8 cellular contexts compared by ENCODE assay signal in genomic region chr16:46688657-46689491, GRCh38. TPM values are rescaled to one million over a fixed set of nuclear protein-coding genes. Genes with fewer than 3 reads are reported as not detected.
DNase-seq lines count a peak whose midpoint lies in the region; ATAC-seq, FAIRE-seq and TF ChIP-seq lines count a peak whose summit lies in the region.

VPS35 (minus strand) TSS chr16:46689178; CDS start chr16:46689133, 45 bp downstream.

- no peaks in the 10 kb centered on the region for H3K9me3 Mint-ChIP-seq in activated naive CD8-positive, alpha-beta T cell treated with anti-CD3 and anti-CD28 coated beads, Interleukin-2, amount 10 ng/mL, durations not matched to agents 7 days and 5 days

- H3K36me3 ChIP-seq in pancreas (no peaks in the 10 kb centered on the region), tibial nerve (no peaks in the 10 kb centered on the region)

- peak; percentile 62 to 86 for TF ChIP-seq EP300 in tibial nerve (IDR thresholded peaks at IDR 0.05)

- H3K36me3 Mint-ChIP-seq in activated naive CD8-positive, alpha-beta T cell treated with anti-CD3 and anti-CD28 coated beads, Interleukin-2, amount 10 ng/mL, durations not matched to agents 7 days and 5 days = peaks cover 10% of the 10 kb centered on the region

- no peak within 1 kb of the TSS for H3K4me3 Mint-ChIP-seq in activated naive CD8-positive, alpha-beta T cell treated with anti-CD3 and anti-CD28 coated beads, Interleukin-2, amount 10 ng/mL, durations not matched to agents 7 days and 5 days

- ATAC-seq in HG02642 (IDR thresholded peaks at IDR 0.05; ENCODE audit: poor library complexity, unreplicated experiment) (peak; percentile 89), Right ventricle myocardium inferior (peak; percentile 98), pancreas (peak; percentile 93 to 98 (median 94))
- peak; percentile 91 for ATAC-seq in activated naive CD8-positive, alpha-beta T cell treated with anti-CD3 and anti-CD28 coated beads, Interleukin-2, amount 10 ng/mL, durations not matched to agents 7 days and 5 days (ENCODE audit: low read depth)

- peaks cover 33% of the 10 kb centered on the region for H3K4me1 Mint-ChIP-seq in activated naive CD8-positive, alpha-beta T cell treated with anti-CD3 and anti-CD28 coated beads, Interleukin-2, amount 10 ng/mL, durations not matched to agents 7 days and 5 days

- TF ChIP-seq CTCF in GM12865 (IDR thresholded peaks at IDR 0.05; ENCODE audit: insufficient read depth, low read depth, low read length, missing control alignments) (no peak), pancreas (IDR thresholded peaks at IDR 0.05) (no peak), tibial nerve (IDR thresholded peaks at IDR 0.05) (peak in 2 of 5 experiments; percentile 12 to 27)

- H3K4me3 ChIP-seq in GM12865 (ENCODE audit: low read depth, low read length) = peak within 1 kb of the TSS; percentile 95
- H3K4me3 ChIP-seq in pancreas = peak within 1 kb of the TSS; percentile 63 to 88 (median 74)
- H3K4me3 ChIP-seq in tibial nerve = peak within 1 kb of the TSS; percentile 74 to 96 (median 90)

- DNase-seq in GM12865 (ENCODE audit: low read depth) (peak; percentile 99), NCI-H1105 (lab: John Stamatoyannopoulos, UW) (peak; percentile 100), SKM-1 treated with dmso at 0.1 percent for 144 hours (lab: John Stamatoyannopoulos, UW; ENCODE audit: unreplicated experiment) (peak; percentile 97), Right ventricle myocardium inferior (ENCODE audit: missing footprints) (peak; percentile 100), pancreas (peak; percentile 99 to 100 (median 99)), tibial nerve (ENCODE audit: low spot score in 2 of 2) (peak; percentile 100)
- DNase-seq in activated naive CD8-positive, alpha-beta T cell treated with anti-CD3 and anti-CD28 coated beads, Interleukin-2, amount 10 ng/mL, durations not matched to agents 7 days and 5 days = peak; percentile 100

- peak; percentile 17 to 74 for TF ChIP-seq POLR2A in tibial nerve (IDR thresholded peaks at IDR 0.05)

- H3K27me3 Mint-ChIP-seq in activated naive CD8-positive, alpha-beta T cell treated with anti-CD3 and anti-CD28 coated beads, Interleukin-2, amount 10 ng/mL, durations not matched to agents 7 days and 5 days = no peaks in the 10 kb centered on the region

- H3K27ac ChIP-seq in pancreas (peak within 1 kb of the TSS; percentile 86 to 87 (median 86)), tibial nerve (peak within 1 kb of the TSS; percentile 94 to 98 (median 96))

- POLR2A ChIA-PET in activated naive CD8-positive, alpha-beta T cell treated with anti-CD3 and anti-CD28 coated beads, Interleukin-2, amount 10 ng/mL, durations not matched to agents 7 days and 5 days (lab: Charles Lee) = interaction anchor here (1.2 to 2.2 kb wide), 4 partner anchors 101 to 285 kb away, joined by 3 to 12 read pairs (median 5); partner anchors contain the start of gene DNAJA2

- WGBS in pancreas, 2 donors = 0 to 1% methylated on average over 58 to 60 of the region's 60 CpGs
- 0% methylated on average over 23 to 55 of the region's 60 CpGs for WGBS in tibial nerve, 2 donors

- H3K9me3 ChIP-seq in pancreas = no peaks in the 10 kb centered on the region
- H3K9me3 ChIP-seq in tibial nerve = no peaks in the 10 kb centered on the region

- no peak within 1 kb of the TSS for H3K27ac Mint-ChIP-seq in activated naive CD8-positive, alpha-beta T cell treated with anti-CD3 and anti-CD28 coated beads, Interleukin-2, amount 10 ng/mL, durations not matched to agents 7 days and 5 days

- no peaks in the 10 kb centered on the region for H3K27me3 ChIP-seq in pancreas
- no peaks in the 10 kb centered on the region for H3K27me3 ChIP-seq in tibial nerve

- intact Hi-C loops in Right ventricle myocardium inferior (cut with DNase I) (loop anchor here (5.0 to 10.0 kb wide), 2 partner anchors 113 to 206 kb away; no protein-coding TSS in a partner anchor), pancreas (cut with DNase I) (no loop called here)

- no peak for FAIRE-seq in pancreas (lab: Jason Lieb, UNC)

- H3K4me1 ChIP-seq in pancreas (peaks cover 5 to 31% (median 23%) of the 10 kb centered on the region in 3 donors), tibial nerve (peaks cover 0 to 48% (median 29%) of the 10 kb centered on the region in 4 donors)

RNA-seq across cellular contexts. Expression of gene VPS35, which starts in this region (rescaled TPM):
- total RNA-seq in activated naive CD8-positive, alpha-beta T cell treated with anti-CD3 and anti-CD28 coated beads, Interleukin-2, amount 10 ng/mL, durations not matched to agents 7 days and 5 days = 10 to 100 TPM; 74.7 to 75.7 TPM
- 86.9 TPM for total RNA-seq in Right ventricle myocardium inferior
- total RNA-seq in pancreas = 10 to 100 TPM; 19.3 to 49.9 (median 33.1) TPM
- polyA plus RNA-seq in pancreas = 10 to 100 TPM in 1 of 2 donors, 1 to 10 TPM in 1; 6.6 to 15.2 TPM
- total RNA-seq in tibial nerve = 10 to 100 TPM; 26.1 to 54.4 (median 40.0) TPM

Comparison
In these comparisons a context has a peak if more than half of its experiments do, and no peak if none do; other contexts are left out.
1. Peak in every context shown above with its lines: DNase-seq, ATAC-seq, H3K4me3 ChIP-seq and H3K27ac ChIP-seq.